ENCODE assay signal across 24 cellular contexts in the genomic region with DNA sequence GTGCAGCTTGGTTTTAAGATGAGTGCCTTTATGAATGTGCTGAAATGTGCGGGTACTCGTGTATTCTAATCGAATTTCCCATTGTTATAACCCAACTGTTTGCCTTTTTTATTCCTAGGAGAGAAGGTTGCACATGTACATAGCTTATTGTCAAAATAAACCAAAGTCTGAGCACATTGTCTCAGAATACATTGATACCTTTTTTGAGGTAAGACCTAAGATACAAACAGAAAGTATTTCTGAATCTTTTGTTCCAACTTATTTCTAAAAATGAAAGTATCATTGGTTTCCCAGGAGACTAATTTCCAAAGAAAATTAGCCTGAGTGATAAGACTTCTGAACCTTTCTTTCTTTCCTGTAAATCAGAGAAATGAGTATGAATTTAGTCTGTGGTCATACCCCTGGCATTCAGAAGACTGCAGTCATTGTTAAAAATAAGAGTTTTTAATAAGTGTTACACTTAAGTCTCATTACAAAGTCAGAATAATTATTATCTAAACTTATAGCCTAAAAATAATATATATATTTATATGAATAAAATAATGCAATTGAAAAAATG.
"Had no signal": no experiment of that assay in that cellular context is flagged by ENCODE, and none has a peak within 500 bp of the region (broad histone marks: within the 10 kb centered on the region; RNA-seq: fewer than 3 reads in every experiment).

No MANE protein-coding gene starts in this region.

- H3K4me3 ChIP-seq: lower lobe of right lung, neural progenitor cell, ovary, prostate gland, thyroid gland, upper lobe of right lung had no signal

- H3K4me1 Mint-ChIP-seq: neural progenitor cell, WTC11 had no signal

- H3K36me3 ChIP-seq: neural progenitor cell, ovary had no signal

- DNase-seq: activated CD4-positive, alpha-beta memory T cell treated with anti-CD3 and anti-CD28 coated beads, Interleukin-2, amount 10 ng/mL, durations not matched to agents 7 days and 5 days; activated effector memory CD4-positive, alpha-beta T cell treated with Interleukin-2 at 50 U/mL for 16 hours; activated naive CD4-positive, alpha-beta T cell treated with anti-CD3 and anti-CD28 coated beads, Interleukin-2, amount 10 ng/mL, durations not matched to agents 7 days and 5 days; aorta; brain microvascular endothelial cell; caudate nucleus; effector CD8-positive, alpha-beta T cell; foreskin keratinocyte; kidney; lower lobe of right lung; naive thymus-derived CD4-positive, alpha-beta T cell; ovary; stimulated activated CD4-positive, alpha-beta T cell treated with anti-CD3 and anti-CD28 coated beads, Interleukin-2, amount 100 ng/mL, for 48 hours; stimulated activated CD8-positive, alpha-beta memory T cell treated with anti-CD3 and anti-CD28 coated beads, Interleukin-4, amount 100 ng/mL, for 48 hours; stimulated activated naive CD4-positive, alpha-beta T cell; substantia nigra; T-helper 1 cell; T-helper 9 cell; thyroid gland; upper lobe of right lung had no signal

- ATAC-seq: foreskin keratinocyte; lower lobe of right lung; naive thymus-derived CD4-positive, alpha-beta T cell; upper lobe of right lung; WTC11 had no signal

- H3K36me3 Mint-ChIP-seq: activated naive CD4-positive, alpha-beta T cell treated with anti-CD3 and anti-CD28 coated beads, Interleukin-2, amount 10 ng/mL, durations not matched to agents 7 days and 5 days; naive thymus-derived CD4-positive, alpha-beta T cell had no signal

- H3K4me3 Mint-ChIP-seq: activated CD4-positive, alpha-beta memory T cell treated with anti-CD3 and anti-CD28 coated beads, Interleukin-2, amount 10 ng/mL, durations not matched to agents 7 days and 5 days; activated naive CD4-positive, alpha-beta T cell treated with anti-CD3 and anti-CD28 coated beads, Interleukin-2, amount 10 ng/mL, durations not matched to agents 7 days and 5 days; dendritic cell treated with granulocyte-macrophage colony-stimulating factor and Interleukin-4, amounts not matched to agents 40 ng/mL and 50 ng/mL, for 4 days; naive thymus-derived CD4-positive, alpha-beta T cell; neural progenitor cell; WTC11 had no signal

- H3K27me3 ChIP-seq: brain microvascular endothelial cell, foreskin keratinocyte, neural progenitor cell, ovary, thyroid gland, upper lobe of right lung had no signal

- H3K27me3 Mint-ChIP-seq: activated CD4-positive, alpha-beta memory T cell treated with anti-CD3 and anti-CD28 coated beads, Interleukin-2, amount 10 ng/mL, durations not matched to agents 7 days and 5 days; activated naive CD4-positive, alpha-beta T cell treated with anti-CD3 and anti-CD28 coated beads, Interleukin-2, amount 10 ng/mL, durations not matched to agents 7 days and 5 days; dendritic cell treated with granulocyte-macrophage colony-stimulating factor and Interleukin-4, amounts not matched to agents 40 ng/mL and 50 ng/mL, for 4 days; naive thymus-derived CD4-positive, alpha-beta T cell had no signal

- H3K4me1 ChIP-seq: lower lobe of right lung, neural progenitor cell, prostate gland, thyroid gland, upper lobe of right lung had no signal

- H3K27ac ChIP-seq: brain microvascular endothelial cell, foreskin keratinocyte, lower lobe of right lung, neural progenitor cell, ovary, prostate gland, thyroid gland, upper lobe of right lung had no signal

- H3K9me3 Mint-ChIP-seq: activated CD4-positive, alpha-beta memory T cell treated with anti-CD3 and anti-CD28 coated beads, Interleukin-2, amount 10 ng/mL, durations not matched to agents 7 days and 5 days; activated naive CD4-positive, alpha-beta T cell treated with anti-CD3 and anti-CD28 coated beads, Interleukin-2, amount 10 ng/mL, durations not matched to agents 7 days and 5 days; dendritic cell treated with granulocyte-macrophage colony-stimulating factor and Interleukin-4, amounts not matched to agents 40 ng/mL and 50 ng/mL, for 4 days; neural progenitor cell; WTC11 had no signal

- H3K4me2 ChIP-seq: neural progenitor cell had no signal

- H3K9me3 ChIP-seq: lower lobe of right lung, ovary, prostate gland, thyroid gland, upper lobe of right lung had no signal

- H3K27ac Mint-ChIP-seq: activated CD4-positive, alpha-beta memory T cell treated with anti-CD3 and anti-CD28 coated beads, Interleukin-2, amount 10 ng/mL, durations not matched to agents 7 days and 5 days; activated naive CD4-positive, alpha-beta T cell treated with anti-CD3 and anti-CD28 coated beads, Interleukin-2, amount 10 ng/mL, durations not matched to agents 7 days and 5 days; dendritic cell treated with granulocyte-macrophage colony-stimulating factor and Interleukin-4, amounts not matched to agents 40 ng/mL and 50 ng/mL, for 4 days; neural progenitor cell; WTC11 had no signal

- H2AFZ ChIP-seq: neural progenitor cell had no signal
